11 cellular contexts compared by ENCODE assay signal in the genomic region with DNA sequence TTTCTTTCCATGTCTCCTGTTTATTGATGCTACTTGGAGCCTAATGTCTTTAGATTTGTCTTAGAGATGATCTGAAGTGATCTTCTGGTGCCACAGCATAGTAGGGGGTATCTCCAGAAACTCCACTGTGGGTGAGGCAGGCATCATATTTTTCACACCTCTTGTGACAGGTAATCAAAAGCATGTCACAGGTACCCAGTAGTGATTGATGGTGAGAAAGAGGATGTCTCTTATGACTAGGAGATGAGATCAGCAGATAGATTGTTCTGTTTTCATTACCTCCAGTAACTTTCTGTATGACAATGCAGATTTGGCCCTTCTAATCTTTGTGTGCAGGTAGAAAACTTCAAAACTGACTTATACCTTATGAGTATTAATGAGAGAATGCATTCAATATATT. TPM values are rescaled to one million over a fixed set of nuclear protein-coding genes. Genes with fewer than 3 reads are reported as not detected.
DNase-seq lines count a peak whose midpoint lies in the region; ATAC-seq and TF ChIP-seq lines count a peak whose summit lies in the region.
"Had no signal": no experiment of that assay in that cellular context is flagged by ENCODE, and none has a peak within 500 bp of the region (broad histone marks: within the 10 kb centered on the region; RNA-seq: fewer than 3 reads in every experiment).

No MANE protein-coding gene starts in this region.

- H3K4me1 ChIP-seq in spleen (peaks cover 26 to 100% (median 72%) of the 10 kb centered on the region in 6 donors), uterus (no peaks in the 10 kb centered on the region)

- H3K9me3 Mint-ChIP-seq in activated T-cell treated with anti-CD3 and anti-CD28 coated beads, Interleukin-2, amount 50 U/mL, for 24 hours: no peaks in the 10 kb centered on the region
- H3K9me3 Mint-ChIP-seq: GM23338 had no signal

- peaks cover 72% of the 10 kb centered on the region for H3K4me1 Mint-ChIP-seq in activated T-cell treated with anti-CD3 and anti-CD28 coated beads, Interleukin-2, amount 50 U/mL, for 24 hours (ENCODE audit: low read depth)

- H3K27ac Mint-ChIP-seq in activated T-cell treated with anti-CD3 and anti-CD28 coated beads, Interleukin-2, amount 50 U/mL, for 24 hours: peak overlapping the region; percentile 48
- H3K27ac Mint-ChIP-seq: GM23338 had no signal

- peaks cover 69% of the 10 kb centered on the region for H3K36me3 Mint-ChIP-seq in activated T-cell treated with anti-CD3 and anti-CD28 coated beads, Interleukin-2, amount 50 U/mL, for 24 hours (ENCODE audit: low read depth)

- intact Hi-C loops in spleen (cut with DNase I; ENCODE audit: low total_unique reads) (no loop called here), uterus (cut with DNase I; ENCODE audit: low total_unique reads) (no loop called here)

- H3K27ac ChIP-seq in spleen: peak overlapping the region in 5 of 8 donors; percentile 6 to 82 (median 78)
- no peak overlapping the region for H3K27ac ChIP-seq in uterus
- H3K27ac ChIP-seq: psoas muscle had no signal

- peaks cover 0 to 14% (median 0%) of the 10 kb centered on the region in 6 donors for H3K36me3 ChIP-seq in spleen
- no peaks in the 10 kb centered on the region for H3K36me3 ChIP-seq in uterus

- H3K9me3 ChIP-seq in spleen (no peaks in the 10 kb centered on the region), uterus (no peaks in the 10 kb centered on the region)
- H3K9me3 ChIP-seq: psoas muscle had no signal

- TF ChIP-seq CTCF in spleen (IDR thresholded peaks at IDR 0.05 in 8 of 11, conservative IDR thresholded peaks at IDR 0.05 in 3 of 11): no peak
- no peak for TF ChIP-seq CTCF in uterus (IDR thresholded peaks at IDR 0.05)

- no peak for TF ChIP-seq POLR2A in spleen (IDR thresholded peaks at IDR 0.05)
- no peak for TF ChIP-seq POLR2A in uterus (IDR thresholded peaks at IDR 0.05)

- peak; percentile 76 for ATAC-seq in HG02610 (IDR thresholded peaks at IDR 0.05; ENCODE audit: unreplicated experiment)
- peak; percentile 45 for ATAC-seq in HG03571 (IDR thresholded peaks at IDR 0.05; ENCODE audit: unreplicated experiment)
- ATAC-seq in left lobe of liver: no peak
- ATAC-seq: GM23338, psoas muscle had no signal

- H3K4me3 ChIP-seq in spleen: no peak overlapping the region
- no peak overlapping the region for H3K4me3 ChIP-seq in uterus
- H3K4me3 ChIP-seq: GM23338, psoas muscle had no signal

- H3K27me3 Mint-ChIP-seq in activated T-cell treated with anti-CD3 and anti-CD28 coated beads, Interleukin-2, amount 50 U/mL, for 24 hours: no peaks in the 10 kb centered on the region

- no peak overlapping the region for H3K4me3 Mint-ChIP-seq in activated T-cell treated with anti-CD3 and anti-CD28 coated beads, Interleukin-2, amount 50 U/mL, for 24 hours
- H3K4me3 Mint-ChIP-seq: GM23338 had no signal

- no peak for DNase-seq in activated T-cell treated with anti-CD3 and anti-CD28 coated beads, Interleukin-2, amount 50 U/mL, for 24 hours
- DNase-seq in activated T-cell treated with anti-CD3 and anti-CD28 coated beads, Interleukin-2, amount 50 U/mL, for 1 hour: no peak
- DNase-seq in spleen (no peak), uterus (no peak), NCI-H446 treated with DMSO at 0.1 percent for 48 hours (lab: John Stamatoyannopoulos, UW) (no peak), left lobe of liver (ENCODE audit: low spot score) (no peak)
- DNase-seq: psoas muscle, T-helper 9 cell had no signal

- no peaks in the 10 kb centered on the region for H3K27me3 ChIP-seq in spleen (replicated peaks in 1 of 7)
- H3K27me3 ChIP-seq in uterus: no peaks in the 10 kb centered on the region

RNA-seq across cellular contexts. Expression of gene NCOA7, which starts 13.5 kb away (rescaled TPM):
- total RNA-seq in spleen (10 to 100 TPM; 27.9 to 84.3 (median 50.7) TPM), uterus (10 to 100 TPM; 17.9 to 72.8 (median 40.6) TPM), left lobe of liver (12.4 TPM)
- polyA plus RNA-seq in spleen: 10 to 100 TPM; 11.8 to 18.2 (median 12.9) TPM

RNA-seq across cellular contexts. Expression of gene HEY2, which starts 54.8 kb away (rescaled TPM):
- total RNA-seq in spleen (1 to 10 TPM in 6 of 7 donors, under 1 TPM in 1; 0.72 to 3.7 (median 2.5) TPM), uterus (1 to 10 TPM in 3 of 4 donors, under 1 TPM in 1; under 0.01 to 9.3 (median 6.9) TPM), left lobe of liver (2.3 TPM)
- 1 to 10 TPM in 2 of 3 donors, under 1 TPM in 1; 0.59 to 1.4 (median 1.3) TPM for polyA plus RNA-seq in spleen

Comparison
In these comparisons a context has a peak if more than half of its experiments do, and no peak if none do; other contexts are left out.
1. H3K27ac ChIP-seq: peak in spleen (5 of 8); none in uterus (0 of 2).